ENCODE assay signal across 8 cellular contexts in the genomic region with DNA sequence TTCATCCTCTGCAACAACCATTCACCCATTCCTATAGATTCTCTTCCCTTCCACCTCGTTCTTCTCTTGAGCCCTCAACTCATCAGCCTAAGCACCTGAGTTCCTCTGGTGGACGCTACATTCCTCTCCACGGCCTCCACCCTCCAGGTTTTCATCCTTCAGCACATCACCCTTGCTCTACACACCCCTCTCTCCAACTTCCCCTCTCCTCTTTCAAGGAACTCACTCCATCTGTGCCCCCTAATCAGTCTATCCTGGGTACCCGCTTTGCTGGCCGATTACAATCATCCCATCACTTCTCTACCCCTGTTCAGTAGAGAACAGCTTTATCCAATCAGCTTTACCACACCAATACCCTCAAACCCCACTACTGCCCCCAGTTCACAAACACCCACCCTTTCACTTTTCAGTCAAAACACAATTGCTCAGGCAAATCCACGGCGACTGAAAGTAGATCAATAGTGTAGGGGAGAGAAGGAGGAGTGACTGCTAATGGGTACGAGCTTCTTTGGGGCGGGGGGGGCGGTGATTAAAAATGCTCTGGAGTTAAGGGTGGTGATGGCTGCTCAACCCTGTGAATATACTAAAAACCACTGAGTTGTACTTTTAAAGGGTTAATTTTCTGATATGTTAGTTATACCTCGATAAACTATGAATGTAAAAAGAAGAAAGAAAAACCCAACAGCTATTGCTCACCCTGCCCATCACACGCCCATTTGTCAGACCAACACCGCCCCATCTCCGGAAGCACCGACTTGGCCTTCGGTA. TPM values are rescaled to one million over a fixed set of nuclear protein-coding genes. Genes with fewer than 3 reads are reported as not detected.
DNase-seq lines count a peak whose midpoint lies in the region; ATAC-seq and TF ChIP-seq lines count a peak whose summit lies in the region.

No MANE protein-coding gene starts in this region.

- DNase-seq in AG04449 (ENCODE audit: low read depth, low spot score) = no peak
- DNase-seq in activated T-helper 9 cell treated with anti-CD3 and anti-CD28 coated beads, Interleukin-2, amount 50 U/mL, for 16 hours (ENCODE audit: low read depth) = peak; percentile 17
- DNase-seq in heart right ventricle = peak in 1 of 2 donors; percentile 35
- DNase-seq in sciatic nerve (ENCODE audit: low spot score) = no peak
- DNase-seq in 8988T = no peak

- peak overlapping the region; percentile 79 for H3K9ac ChIP-seq in KMS-11

- H2AFZ ChIP-seq in KMS-11 (ENCODE audit: low read depth) = peak overlapping the region; percentile 85

- H3K4me3 ChIP-seq in AG04449 (ENCODE audit: low read depth, low read length) = peak overlapping the region; percentile 93
- peak overlapping the region; percentile 66 for H3K4me3 ChIP-seq in KMS-11 (IDR thresholded peaks at IDR 0.05; ENCODE audit: insufficient read depth, low read depth, low read length)
- H3K4me3 ChIP-seq in heart right ventricle = peak overlapping the region; percentile 69 to 100 (median 96)

- POLR2A ChIA-PET in AG04449 (lab: Yijun Ruan, JAX) = no interaction called here

- intact Hi-C loops in heart right ventricle (cut with DNase I) = loop anchor here in 1 of 10 donors (10.0 kb wide), 1 partner anchor 1525 kb away; the partner anchor contains the start of gene SMAD2
- intact Hi-C loops in sciatic nerve (cut with DNase I) = no loop called here

- peaks cover 28% of the 10 kb centered on the region for H3K79me2 ChIP-seq in KMS-11 (ENCODE audit: insufficient read depth, low read depth)

- H3K27me3 ChIP-seq in KMS-11 (ENCODE audit: insufficient read depth, low read depth) (no peaks in the 10 kb centered on the region), heart right ventricle (no peaks in the 10 kb centered on the region)

- H3K36me3 ChIP-seq in KMS-11 (ENCODE audit: insufficient read depth) (no peaks in the 10 kb centered on the region), heart right ventricle (no peaks in the 10 kb centered on the region)

- H4K20me1 ChIP-seq in KMS-11 (ENCODE audit: insufficient read depth) = no peaks in the 10 kb centered on the region

- H3K9me3 ChIP-seq in heart right ventricle = no peaks in the 10 kb centered on the region

- H3K4me2 ChIP-seq in KMS-11 = peak overlapping the region; percentile 63

- ATAC-seq in GM18873 (IDR thresholded peaks at IDR 0.05; ENCODE audit: low FRiP score, unreplicated experiment) = peak; percentile 30
- peak in 3 of 8 donors; percentile 12 to 50 (median 39) for ATAC-seq in heart right ventricle
- ATAC-seq in sciatic nerve = peak; percentile 42
- no peak for ATAC-seq in GM19467 (IDR thresholded peaks at IDR 0.05; ENCODE audit: unreplicated experiment)

- 26 to 28% methylated on average over 16 of the region's 16 CpGs for whole genome bisulfite sequencing in heart right ventricle, 2 donors

- H3K27ac ChIP-seq in KMS-11 (peak overlapping the region; percentile 42), heart right ventricle (peak overlapping the region; percentile 70 to 95 (median 90))

- H3K4me1 ChIP-seq in KMS-11 (ENCODE audit: low read depth, poor library complexity, severe bottlenecking) = peaks cover 31% of the 10 kb centered on the region
- H3K4me1 ChIP-seq in heart right ventricle = peaks cover 3 to 35% (median 24%) of the 10 kb centered on the region in 9 donors

- CTCF ChIA-PET in AG04449 (lab: Yijun Ruan, JAX) = interaction anchor here (1.0 to 1.9 kb wide), 4 partner anchors 10 to 732 kb away, joined by 3 to 12 read pairs (median 4); no protein-coding TSS in a partner anchor

- TF ChIP-seq CTCF in AG04449 (IDR thresholded peaks at IDR 0.05; ENCODE audit: insufficient read depth, low read length, missing control alignments) = no peak
- TF ChIP-seq CTCF in KMS-11 (conservative IDR thresholded peaks at IDR 0.05; ENCODE audit: low read depth, low read length) = no peak
- no peak for TF ChIP-seq CTCF in heart right ventricle (IDR thresholded peaks at IDR 0.05)

RNA-seq across cellular contexts. Expression of gene DYM, which starts 0.9 kb away (rescaled TPM):
- 10 to 100 TPM; 45.2 to 66.7 (median 56.5) TPM for total RNA-seq in heart right ventricle
- polyA plus RNA-seq in heart right ventricle = 10 to 100 TPM; 12.3 to 21.2 TPM
- 82.7 TPM for total RNA-seq in sciatic nerve

RNA-seq across cellular contexts. Expression of gene C18orf32, which starts 27.4 kb away (rescaled TPM):
- total RNA-seq in heart right ventricle (10 to 100 TPM; 25.1 to 56.3 (median 41.2) TPM), sciatic nerve (54.6 TPM)
- polyA plus RNA-seq in heart right ventricle = 10 to 100 TPM; 63.0 to 68.3 TPM

RNA-seq across cellular contexts. Expression of gene RPL17, which starts 32.7 kb away (rescaled TPM):
- 100 to 1,000 TPM; 567 to 923 (median 663) TPM for total RNA-seq in heart right ventricle
- polyA plus RNA-seq in heart right ventricle = 1,000 to 10,000 TPM; 1,284 to 2,752 TPM
- total RNA-seq in sciatic nerve = 1,143 TPM
